Comparison of ENCODE assay signal across 19 cellular contexts in genomic region chr1:53275566-53275965, GRCh38. TPM values are rescaled to one million over a fixed set of nuclear protein-coding genes. Genes with fewer than 3 reads are reported as not detected.
DNase-seq lines count a peak whose midpoint lies in the region; ATAC-seq and TF ChIP-seq lines count a peak whose summit lies in the region.
"Had no signal": no experiment of that assay in that cellular context is flagged by ENCODE, and none has a peak within 500 bp of the region (broad histone marks: within the 10 kb centered on the region; RNA-seq: fewer than 3 reads in every experiment).

No MANE protein-coding gene starts in this region.

- H3K79me2 ChIP-seq in osteoblast (ENCODE audit: insufficient read depth, low read length) = no peaks in the 10 kb centered on the region

- H3K36me3 ChIP-seq in breast epithelium (no peaks in the 10 kb centered on the region), osteoblast (ENCODE audit: insufficient read depth, low read length) (no peaks in the 10 kb centered on the region), spleen (peaks cover 0 to 61% (median 0%) of the 10 kb centered on the region in 6 donors)

- H3K9me3 ChIP-seq in breast epithelium (no peaks in the 10 kb centered on the region), osteoblast (ENCODE audit: low read depth, low read length) (no peaks in the 10 kb centered on the region), spleen (no peaks in the 10 kb centered on the region)
- H3K9me3 ChIP-seq: BLaER1, Caco-2, HAP-1 had no signal

- CTCF ChIA-PET in MCF 10A (lab: Yijun Ruan, JAX) = interaction anchor here (0.7 to 2.2 kb wide), 8 partner anchors 8 to 198 kb away, joined by 3 to 11 read pairs (median 4); no protein-coding TSS in a partner anchor

- H3K4me1 ChIP-seq in breast epithelium (no peaks in the 10 kb centered on the region), osteoblast (ENCODE audit: insufficient read depth, low read length) (no peaks in the 10 kb centered on the region), spleen (peaks cover 0 to 5% (median 0%) of the 10 kb centered on the region in 6 donors)
- H3K4me1 ChIP-seq: BLaER1, Caco-2, HAP-1 had no signal

- no peaks in the 10 kb centered on the region for H3K27me3 ChIP-seq in breast epithelium
- no peaks in the 10 kb centered on the region for H3K27me3 ChIP-seq in osteoblast (ENCODE audit: insufficient read depth, low read length)
- H3K27me3 ChIP-seq in spleen (replicated peaks in 1 of 7) = no peaks in the 10 kb centered on the region
- H3K27me3 ChIP-seq: BLaER1 had no signal

- H3K9me3 Mint-ChIP-seq in MCF 10A (ENCODE audit: unreplicated experiment) = no peaks in the 10 kb centered on the region
- H3K9me3 Mint-ChIP-seq: CD4-positive, CD25-positive, alpha-beta regulatory T cell; CD8-positive, alpha-beta T cell; GM23338; HFFc6 had no signal

- no TSS peak for BruUV-seq in MCF 10A (replicated peaks; lab: Mats Ljungman, UMichigan)

- H3K27me3 Mint-ChIP-seq in MCF 10A (ENCODE audit: insufficient read depth, unreplicated experiment) = no peaks in the 10 kb centered on the region
- H3K27me3 Mint-ChIP-seq: B cell; CD4-positive, CD25-positive, alpha-beta regulatory T cell had no signal

- H3K4me3 ChIP-seq in breast epithelium (no peak overlapping the region), osteoblast (ENCODE audit: insufficient read depth, low read length) (no peak overlapping the region), spleen (no peak overlapping the region)
- H3K4me3 ChIP-seq: BLaER1, GM23338, HAP-1 had no signal

- peak overlapping the region; percentile 79 for H3K27ac Mint-ChIP-seq in MCF 10A (ENCODE audit: low read depth, unreplicated experiment)
- H3K27ac Mint-ChIP-seq: B cell; CD8-positive, alpha-beta T cell; GM23338; HFFc6 had no signal

- WGBS in spleen, 5 donors = 84 to 94% (median 91%) methylated on average over 2 to 3 of the region's 3 CpGs

- intact Hi-C loops in MCF 10A (cut with micrococcal nuclease) = loop anchor here (10.0 kb wide), 1 partner anchor 479 kb away; no protein-coding TSS in a partner anchor
- intact Hi-C loops in breast epithelium (cut with DNase I; ENCODE audit: low total_unique reads) = loop anchor here (5.0 kb wide), 1 partner anchor 117 kb away; no protein-coding TSS in a partner anchor
- intact Hi-C loops in spleen (cut with DNase I; ENCODE audit: low total_unique reads) = loop anchor here (5.0 kb wide), 1 partner anchor 482 kb away; no protein-coding TSS in a partner anchor

- H3K4me2 ChIP-seq in osteoblast (ENCODE audit: insufficient read depth, low read length) = no peak overlapping the region
- H3K4me2 ChIP-seq: BLaER1, GM23338 had no signal

- H3K27ac ChIP-seq in breast epithelium (no peak overlapping the region), osteoblast (ENCODE audit: low read depth, low read length) (no peak overlapping the region), spleen (no peak overlapping the region)
- H3K27ac ChIP-seq: 22Rv1, BLaER1, C4-2B had no signal

- TF ChIP-seq CTCF in MCF 10A (IDR thresholded peaks at IDR 0.05; ENCODE audit: unreplicated experiment) (no peak), breast epithelium (IDR thresholded peaks at IDR 0.05) (no peak), osteoblast (IDR thresholded peaks at IDR 0.05; ENCODE audit: extremely low read depth, low read depth, low read length) (no peak), spleen (IDR thresholded peaks at IDR 0.05 in 8 of 11, conservative IDR thresholded peaks at IDR 0.05 in 3 of 11) (no peak)

- no peaks in the 10 kb centered on the region for H4K20me1 ChIP-seq in osteoblast (ENCODE audit: insufficient read depth, low read length)

- no peaks in the 10 kb centered on the region for H3K36me3 Mint-ChIP-seq in MCF 10A (ENCODE audit: insufficient read depth, unreplicated experiment)

- TF ChIP-seq POLR2A in breast epithelium (IDR thresholded peaks at IDR 0.05) (no peak), spleen (IDR thresholded peaks at IDR 0.05) (no peak)

- H2AFZ ChIP-seq in osteoblast (ENCODE audit: low read length) = no peak overlapping the region
- H2AFZ ChIP-seq: GM23338 had no signal

- ATAC-seq in HG02678 (IDR thresholded peaks at IDR 0.05; ENCODE audit: unreplicated experiment) = no peak
- ATAC-seq in GM18502 (IDR thresholded peaks at IDR 0.05; ENCODE audit: poor library complexity, unreplicated experiment) = no peak
- ATAC-seq: CD8-positive, alpha-beta T cell; GM23338 had no signal

- DNase-seq in MCF 10A (ENCODE audit: unreplicated experiment) (no peak), breast epithelium (ENCODE audit: low spot score in 2 of 2) (no peak), osteoblast (ENCODE audit: insufficient read length, low spot score, missing footprints) (peak; percentile 71), spleen (peak; percentile 54)
- no peak for DNase-seq in activated naive CD4-positive, alpha-beta T cell (lab: John Stamatoyannopoulos, UW)
- DNase-seq: Caco-2; CD4-positive, CD25-positive, alpha-beta regulatory T cell; CD8-positive, alpha-beta T cell; DMS153; DND-41; HFFc6 had no signal

- no peak overlapping the region for H3K4me3 Mint-ChIP-seq in MCF 10A (ENCODE audit: unreplicated experiment)
- H3K4me3 Mint-ChIP-seq: B cell; CD4-positive, CD25-positive, alpha-beta regulatory T cell; CD8-positive, alpha-beta T cell; GM23338; HFFc6 had no signal

- POLR2A ChIA-PET in MCF 10A (lab: Yijun Ruan, JAX) = no interaction called here

- H3K4me1 Mint-ChIP-seq in MCF 10A (ENCODE audit: insufficient read depth, unreplicated experiment) = peaks cover 15% of the 10 kb centered on the region
- H3K4me1 Mint-ChIP-seq: B cell had no signal

RNA-seq across cellular contexts. Expression of gene MAGOH, which starts 37.2 kb away (rescaled TPM):
- total RNA-seq in MCF 10A (2022) (68.2 and 70.3 TPM in 2 replicates), breast epithelium (10 to 100 TPM; 35.0 to 45.2 (median 37.5) TPM), osteoblast (15.6 and 22.8 TPM in 2 replicates), spleen (10 to 100 TPM; 26.5 to 39.7 (median 34.1) TPM)
- polyA plus RNA-seq in spleen = 100 to 1,000 TPM in 2 of 3 donors, 10 to 100 TPM in 1; 83.9 to 105 (median 104) TPM

RNA-seq across cellular contexts. Expression of gene LRP8, which starts 52.3 kb away (rescaled TPM):
- total RNA-seq in MCF 10A (2022) (21.5 and 21.8 TPM in 2 replicates), breast epithelium (10 to 100 TPM in 1 of 3 donors, 1 to 10 TPM in 2; 1.6 to 14.7 (median 6.3) TPM), osteoblast (8.3 and 11.2 TPM in 2 replicates), spleen (10 to 100 TPM in 1 of 7 donors, 1 to 10 TPM in 6; 4.0 to 14.4 (median 8.0) TPM)
- 1 to 10 TPM; 1.7 to 2.4 (median 2.0) TPM for polyA plus RNA-seq in spleen

RNA-seq across cellular contexts. Expression of gene CZIB, which starts 55.1 kb away (rescaled TPM):
- total RNA-seq in MCF 10A (2022) (37.2 and 45.0 TPM in 2 replicates), breast epithelium (10 to 100 TPM; 60.6 to 69.8 (median 61.3) TPM), osteoblast (63.7 and 65.4 TPM in 2 replicates), spleen (10 to 100 TPM; 35.3 to 49.9 (median 45.2) TPM)
- 10 to 100 TPM; 63.7 to 71.8 (median 71.7) TPM for polyA plus RNA-seq in spleen

Comparison
In these comparisons a context has a peak if more than half of its experiments do, and no peak if none do; other contexts are left out.
1. DNase-seq: peak in osteoblast (single experiment) and spleen (single experiment); none in MCF 10A (single experiment), breast epithelium (0 of 2) and activated naive CD4-positive, alpha-beta T cell (0 of 4).